ENCODE assay signal across 8 cellular contexts in the genomic region with DNA sequence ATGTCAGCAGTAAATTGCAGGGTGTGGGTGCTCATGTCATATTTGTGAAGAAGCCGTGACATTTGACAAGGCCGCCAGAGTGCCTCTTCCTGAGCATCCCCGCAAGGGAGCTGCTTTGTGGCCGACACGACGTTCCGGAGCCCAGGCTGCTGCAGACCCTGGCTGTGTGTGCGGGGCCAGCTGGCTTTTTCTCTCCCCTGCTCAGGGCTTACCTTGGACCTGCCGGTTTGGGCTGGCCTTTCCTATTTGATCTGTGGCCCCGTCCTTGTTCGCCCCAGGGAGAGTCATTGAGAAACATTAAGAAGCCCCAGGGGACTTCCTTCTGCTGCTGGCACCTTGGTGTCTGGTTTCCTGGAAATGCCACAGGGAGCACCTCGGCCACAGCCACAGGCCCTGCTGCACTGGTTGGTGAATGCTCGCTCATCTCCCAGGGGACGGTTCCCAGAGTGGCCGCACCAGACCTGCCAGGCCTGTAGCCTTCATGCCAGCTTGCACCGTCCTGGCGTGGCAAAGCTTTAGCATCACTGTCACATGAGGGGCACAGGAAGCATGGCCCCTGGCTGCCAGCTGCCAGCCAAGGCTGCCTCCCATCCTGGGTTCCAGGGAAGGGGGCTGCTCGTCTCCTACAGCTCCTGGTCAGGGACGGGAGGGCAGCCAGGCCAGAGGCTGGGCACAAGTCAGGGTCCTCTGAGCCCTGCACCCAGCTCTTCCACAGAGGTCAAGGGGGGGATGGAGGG. TPM values are rescaled to one million over a fixed set of nuclear protein-coding genes. Genes with fewer than 3 reads are reported as not detected.
DNase-seq lines count a peak whose midpoint lies in the region; ATAC-seq and TF ChIP-seq lines count a peak whose summit lies in the region.

No MANE protein-coding gene starts in this region.

- TF ChIP-seq CTCF in CD8-positive, alpha-beta T cell (IDR thresholded peaks at IDR 0.05): no peak
- no peak for TF ChIP-seq CTCF in nephron (IDR thresholded peaks at IDR 0.05; ENCODE audit: unreplicated experiment in 3 of 3)

- H3K36me3 ChIP-seq in CD8-positive, alpha-beta T cell (ENCODE audit: insufficient read depth, low read length): peaks cover 20% of the 10 kb centered on the region

- POLR2A ChIA-PET in CD8-positive, alpha-beta T cell (lab: Charles Lee): interaction anchor here (0.9 to 15.2 kb wide), 14 partner anchors 8 to 215 kb away, joined by 3 to 426 read pairs (median 4); a partner anchor contains a TSS

- no peaks in the 10 kb centered on the region for H3K9me3 ChIP-seq in CD8-positive, alpha-beta T cell (ENCODE audit: low read length)

- peak overlapping the region; percentile 58 for H3K27ac ChIP-seq in CD8-positive, alpha-beta T cell (ENCODE audit: low read depth, low read length)

- peak; percentile 16 for ATAC-seq in CD8-positive, alpha-beta T cell
- ATAC-seq in activated naive CD8-positive, alpha-beta T cell treated with anti-CD3 and anti-CD28 coated beads, Interleukin-2, amount 50 U/mL, for 24 hours: peak; percentile 44
- no peak for ATAC-seq in HG03378 (IDR thresholded peaks at IDR 0.05; ENCODE audit: unreplicated experiment)
- no peak for ATAC-seq in HG02973 (IDR thresholded peaks at IDR 0.05; ENCODE audit: unreplicated experiment)

- intact Hi-C loops in CD8-positive, alpha-beta T cell (cut with DNase I, micrococcal nuclease): no loop called here

- H3K36me3 Mint-ChIP-seq in CD8-positive, alpha-beta T cell: peaks cover 65% of the 10 kb centered on the region
- peaks cover 62% of the 10 kb centered on the region for H3K36me3 Mint-ChIP-seq in activated naive CD8-positive, alpha-beta T cell treated with anti-CD3 and anti-CD28 coated beads, Interleukin-2, amount 50 U/mL, for 24 hours (ENCODE audit: low read depth)
- no peaks in the 10 kb centered on the region for H3K36me3 Mint-ChIP-seq in nephron (ENCODE audit: low read depth)

- H3K27me3 ChIP-seq in CD8-positive, alpha-beta T cell (ENCODE audit: insufficient read depth, low read length): no peaks in the 10 kb centered on the region

- peaks cover 83% of the 10 kb centered on the region for H3K4me1 Mint-ChIP-seq in CD8-positive, alpha-beta T cell (ENCODE audit: low read depth)
- peaks cover 92% of the 10 kb centered on the region for H3K4me1 Mint-ChIP-seq in activated naive CD8-positive, alpha-beta T cell treated with anti-CD3 and anti-CD28 coated beads, Interleukin-2, amount 50 U/mL, for 24 hours
- peaks cover 46% of the 10 kb centered on the region for H3K4me1 Mint-ChIP-seq in nephron

- H3K4me3 Mint-ChIP-seq in CD8-positive, alpha-beta T cell: peak overlapping the region; percentile 94
- H3K4me3 Mint-ChIP-seq in activated naive CD8-positive, alpha-beta T cell treated with anti-CD3 and anti-CD28 coated beads, Interleukin-2, amount 50 U/mL, for 24 hours: peak overlapping the region; percentile 95
- H3K4me3 Mint-ChIP-seq in nephron: peak overlapping the region in 1 of 3 experiments; percentile 25

- peak in 4 of 7 experiments; percentile 52 to 71 (median 61) for DNase-seq in CD8-positive, alpha-beta T cell
- DNase-seq in NCI-H69 (lab: John Stamatoyannopoulos, UW) (peak; percentile 85), DMS 273 treated with DMSO at 0.1 percent for 48 hours (lab: John Stamatoyannopoulos, UW) (no peak), globus pallidus (ENCODE audit: low spot score) (no peak)
- DNase-seq in activated naive CD8-positive, alpha-beta T cell treated with anti-CD3 and anti-CD28 coated beads, Interleukin-2, amount 50 U/mL, for 24 hours: peak; percentile 81

- H3K4me3 ChIP-seq in CD8-positive, alpha-beta T cell (ENCODE audit: low read depth, low read length): peak overlapping the region; percentile 85

- no peaks in the 10 kb centered on the region for H3K9me3 Mint-ChIP-seq in CD8-positive, alpha-beta T cell
- H3K9me3 Mint-ChIP-seq in activated naive CD8-positive, alpha-beta T cell treated with anti-CD3 and anti-CD28 coated beads, Interleukin-2, amount 50 U/mL, for 24 hours: no peaks in the 10 kb centered on the region
- no peaks in the 10 kb centered on the region for H3K9me3 Mint-ChIP-seq in nephron

- CTCF ChIA-PET in CD8-positive, alpha-beta T cell (lab: Charles Lee): interaction anchor here (0.6 to 7.5 kb wide), 10 partner anchors 9 to 115 kb away, joined by 3 to 77 read pairs (median 4); a partner anchor contains a TSS

- H3K27me3 Mint-ChIP-seq in CD8-positive, alpha-beta T cell (ENCODE audit: low read depth): no peaks in the 10 kb centered on the region
- H3K27me3 Mint-ChIP-seq in activated naive CD8-positive, alpha-beta T cell treated with anti-CD3 and anti-CD28 coated beads, Interleukin-2, amount 50 U/mL, for 24 hours: no peaks in the 10 kb centered on the region
- H3K27me3 Mint-ChIP-seq in nephron (ENCODE audit: low read depth): no peaks in the 10 kb centered on the region

- peaks cover 86% of the 10 kb centered on the region for H3K4me1 ChIP-seq in CD8-positive, alpha-beta T cell (ENCODE audit: insufficient read depth, low read length)

- H3K27ac Mint-ChIP-seq in CD8-positive, alpha-beta T cell: peak overlapping the region; percentile 95
- H3K27ac Mint-ChIP-seq in activated naive CD8-positive, alpha-beta T cell treated with anti-CD3 and anti-CD28 coated beads, Interleukin-2, amount 50 U/mL, for 24 hours: peak overlapping the region; percentile 100
- H3K27ac Mint-ChIP-seq in nephron: peak overlapping the region; percentile 87 to 95 (median 93)

RNA-seq across cellular contexts. Expression of a gene that starts 5.4 kb away (rescaled TPM):
- 100 to 1,000 TPM; 356 to 371 TPM for total RNA-seq in CD8-positive, alpha-beta T cell

RNA-seq across cellular contexts. Expression of a gene that starts 17.4 kb away (rescaled TPM):
- 100 to 1,000 TPM; 152 TPM for total RNA-seq in CD8-positive, alpha-beta T cell

RNA-seq across cellular contexts. Expression of a gene that starts 31.6 kb away (rescaled TPM):
- total RNA-seq in CD8-positive, alpha-beta T cell: 1 to 10 TPM; 5.9 to 9.9 TPM

Comparison
In these comparisons a context has a peak if more than half of its experiments do, and no peak if none do; other contexts are left out.
1. ATAC-seq: peak in CD8-positive, alpha-beta T cell (single experiment) and activated naive CD8-positive, alpha-beta T cell treated with anti-CD3 and anti-CD28 coated beads, Interleukin-2, amount 50 U/mL, for 24 hours (single experiment); none in HG03378 (single experiment) and HG02973 (single experiment).
2. DNase-seq: peak in CD8-positive, alpha-beta T cell (4 of 7), NCI-H69 (single experiment) and activated naive CD8-positive, alpha-beta T cell treated with anti-CD3 and anti-CD28 coated beads, Interleukin-2, amount 50 U/mL, for 24 hours (single experiment); none in DMS 273 treated with DMSO at 0.1 percent for 48 hours (single experiment) and globus pallidus (single experiment).
3. Peak in every context shown above with its lines, with median percentiles within 50 percentile points of each other: H3K27ac Mint-ChIP-seq.